ENCODE assay signal across 8 cellular contexts in genomic region chr18:59308201-59309014, GRCh38. TPM values are rescaled to one million over a fixed set of nuclear protein-coding genes. Genes with fewer than 3 reads are reported as not detected.
DNase-seq lines count a peak whose midpoint lies in the region; ATAC-seq and TF ChIP-seq lines count a peak whose summit lies in the region.

No MANE protein-coding gene starts in this region.

- H2AFZ ChIP-seq in neuron (ENCODE audit: low read depth, low read length) = peak overlapping the region; percentile 41

- peak; percentile 83 for TF ChIP-seq RAD21 in Ishikawa (IDR thresholded peaks at IDR 0.05; ENCODE audit: low read depth)

- H3K27ac ChIP-seq in subcutaneous abdominal adipose tissue (ENCODE audit: low read depth, low read length) = no peak overlapping the region

- H3K4me3 ChIP-seq in foreskin fibroblast (ENCODE audit: low read depth in 1 of 2, low read length in 2 of 2) = peak overlapping the region; percentile 21 to 57
- peak overlapping the region; percentile 10 for H3K4me3 ChIP-seq in neuron (ENCODE audit: low read length)
- H3K4me3 ChIP-seq in subcutaneous abdominal adipose tissue (ENCODE audit: low read depth in 1 of 5, low read length in 5 of 5) = peak overlapping the region in 4 of 5 donors; percentile 25 to 52 (median 42)

- peaks cover 3% of the 10 kb centered on the region for H3K4me1 ChIP-seq in neuron (ENCODE audit: insufficient read depth, low read length)
- peaks cover 0 to 10% (median 7%) of the 10 kb centered on the region in 5 donors for H3K4me1 ChIP-seq in subcutaneous abdominal adipose tissue (ENCODE audit: control insufficient read depth in 5 of 5, insufficient read depth in 5 of 5, low read length in 5 of 5)

- H3K4me1 Mint-ChIP-seq in Calu3 (ENCODE audit: low read depth, unreplicated experiment) = no peaks in the 10 kb centered on the region
- H3K4me1 Mint-ChIP-seq in activated T-helper 2 cell treated with anti-CD3 and anti-CD28 coated beads, Interferon-gamma antibody, Interleukin-2, Interleukin-4, amounts not matched to agents 10 μg/mL and 5 μg/mL and 100 μg/mL, durations not matched to agents 14 hours and 24 hours and 36 hours (ENCODE audit: low read depth) = peaks cover 3% of the 10 kb centered on the region

- BruUV-seq in Calu3 (replicated peaks; lab: Mats Ljungman, UMichigan) = no TSS peak

- no peaks in the 10 kb centered on the region for H3K9me3 Mint-ChIP-seq in Calu3 (ENCODE audit: low read depth, unreplicated experiment)
- H3K9me3 Mint-ChIP-seq in activated T-helper 2 cell treated with anti-CD3 and anti-CD28 coated beads, Interferon-gamma antibody, Interleukin-2, Interleukin-4, amounts not matched to agents 10 μg/mL and 5 μg/mL and 100 μg/mL, durations not matched to agents 14 hours and 24 hours and 36 hours = no peaks in the 10 kb centered on the region

- TF ChIP-seq EP300 in Ishikawa (IDR thresholded peaks at IDR 0.05; ENCODE audit: borderline replicate concordance) = no peak

- no peak overlapping the region for H3K9ac ChIP-seq in subcutaneous abdominal adipose tissue (ENCODE audit: low read length in 5 of 5)

- TF ChIP-seq CTCF in Calu3 (IDR thresholded peaks at IDR 0.05; ENCODE audit: unreplicated experiment) (peak; percentile 92), foreskin fibroblast (IDR thresholded peaks at IDR 0.05; ENCODE audit: low read depth, low read length) (peak; percentile 94)

- peaks cover 57% of the 10 kb centered on the region for H3K27me3 Mint-ChIP-seq in Calu3 (ENCODE audit: unreplicated experiment)
- H3K27me3 Mint-ChIP-seq in activated T-helper 2 cell treated with anti-CD3 and anti-CD28 coated beads, Interferon-gamma antibody, Interleukin-2, Interleukin-4, amounts not matched to agents 10 μg/mL and 5 μg/mL and 100 μg/mL, durations not matched to agents 14 hours and 24 hours and 36 hours (ENCODE audit: low read depth) = peaks cover 45% of the 10 kb centered on the region

- CTCF ChIA-PET in Calu3 (lab: Charles Lee) = interaction anchor here (0.6 to 3.1 kb wide), 18 partner anchors 8 to 540 kb away, joined by 3 to 117 read pairs (median 4); partner anchors contain the start of gene LMAN1

- H3K36me3 Mint-ChIP-seq in Calu3 (ENCODE audit: insufficient read depth, unreplicated experiment) = no peaks in the 10 kb centered on the region
- H3K36me3 Mint-ChIP-seq in activated T-helper 2 cell treated with anti-CD3 and anti-CD28 coated beads, Interferon-gamma antibody, Interleukin-2, Interleukin-4, amounts not matched to agents 10 μg/mL and 5 μg/mL and 100 μg/mL, durations not matched to agents 14 hours and 24 hours and 36 hours (ENCODE audit: low read depth) = no peaks in the 10 kb centered on the region

- ATAC-seq in GM21529 (IDR thresholded peaks at IDR 0.05; ENCODE audit: unreplicated experiment) = peak; percentile 92

- H3K4me3 Mint-ChIP-seq in Calu3 (ENCODE audit: low read depth, unreplicated experiment) = peak overlapping the region; percentile 42
- H3K4me3 Mint-ChIP-seq in activated T-helper 2 cell treated with anti-CD3 and anti-CD28 coated beads, Interferon-gamma antibody, Interleukin-2, Interleukin-4, amounts not matched to agents 10 μg/mL and 5 μg/mL and 100 μg/mL, durations not matched to agents 14 hours and 24 hours and 36 hours (ENCODE audit: low read depth) = peak overlapping the region; percentile 50

- H3K27me3 ChIP-seq in neuron (ENCODE audit: insufficient read depth, low read length) (peaks cover 39% of the 10 kb centered on the region), subcutaneous abdominal adipose tissue (ENCODE audit: control insufficient read depth in 5 of 5, insufficient read depth in 4 of 5, low read length in 5 of 5) (peaks cover 10 to 24% (median 12%) of the 10 kb centered on the region in 5 donors)

- DNase-seq in Calu3 (peak; percentile 92), RKO (ENCODE audit: low spot score) (peak; percentile 15), foreskin fibroblast (peak; percentile 53 to 88)
- peak; percentile 54 for DNase-seq in activated T-helper 2 cell treated with anti-CD3 and anti-CD28 coated beads, Interferon-gamma antibody, Interleukin-2, Interleukin-4, amounts not matched to agents 10 μg/mL and 5 μg/mL and 100 μg/mL, durations not matched to agents 14 hours and 24 hours and 36 hours (ENCODE audit: low spot score)

- intact Hi-C loops in Calu3 (cut with micrococcal nuclease; ENCODE audit: unreplicated experiment) = loop anchor here (1.0 to 2.0 kb wide), 2 partner anchors 59 to 94 kb away; no protein-coding TSS in a partner anchor
- intact Hi-C loops in activated T-helper 2 cell treated with anti-CD3 and anti-CD28 coated beads, Interferon-gamma antibody, Interleukin-2, Interleukin-4, amounts not matched to agents 10 μg/mL and 5 μg/mL and 100 μg/mL, durations not matched to agents 14 hours and 24 hours and 36 hours (cut with micrococcal nuclease) = loop anchor here (1.0 to 2.0 kb wide), 2 partner anchors 59 to 94 kb away; no protein-coding TSS in a partner anchor

- no peak overlapping the region for H3K27ac Mint-ChIP-seq in Calu3 (ENCODE audit: unreplicated experiment)
- H3K27ac Mint-ChIP-seq in activated T-helper 2 cell treated with anti-CD3 and anti-CD28 coated beads, Interferon-gamma antibody, Interleukin-2, Interleukin-4, amounts not matched to agents 10 μg/mL and 5 μg/mL and 100 μg/mL, durations not matched to agents 14 hours and 24 hours and 36 hours = no peak overlapping the region

- H3K9me3 ChIP-seq in neuron (ENCODE audit: low read length) (no peaks in the 10 kb centered on the region), subcutaneous abdominal adipose tissue (ENCODE audit: control insufficient read depth in 5 of 5, low read length in 5 of 5) (no peaks in the 10 kb centered on the region)

- no peaks in the 10 kb centered on the region for H3K36me3 ChIP-seq in neuron (ENCODE audit: insufficient read depth, low read length)
- H3K36me3 ChIP-seq in subcutaneous abdominal adipose tissue (ENCODE audit: control insufficient read depth in 5 of 5, insufficient read depth in 5 of 5, low read length in 5 of 5) = no peaks in the 10 kb centered on the region

TF ChIP-seq in Ishikawa, 13 proteins besides CTCF, POLR2A, EP300 and RAD21:
- no peak for TF ChIP-seq REST (IDR thresholded peaks at IDR 0.05; ENCODE audit: low read depth)
- no peak for TF ChIP-seq FOXM1 (IDR thresholded peaks at IDR 0.05; ENCODE audit: borderline replicate concordance, low read depth)
- no peak for TF ChIP-seq TEAD4 (IDR thresholded peaks at IDR 0.05)
- no peak for TF ChIP-seq NFIC (IDR thresholded peaks at IDR 0.05)
- 0 out of 2 replicates have a peak, but pooled peaks have one; percentile 16 for TF ChIP-seq MAX (IDR thresholded peaks at IDR 0.05)
- TF ChIP-seq CREB1 (IDR thresholded peaks at IDR 0.05; ENCODE audit: low read depth) = no peak
- no peak for TF ChIP-seq CEBPB (IDR thresholded peaks at IDR 0.05)
- no peak for TF ChIP-seq USF1 (IDR thresholded peaks at IDR 0.05)
- no peak for TF ChIP-seq EGR1 (IDR thresholded peaks at IDR 0.05)
- TF ChIP-seq TAF1 (IDR thresholded peaks at IDR 0.05; ENCODE audit: low read depth) = peak; percentile 25; the same call in 1 of the 2 replicates
- no peak for TF ChIP-seq ZBTB7A (IDR thresholded peaks at IDR 0.05; ENCODE audit: low read depth)

RNA-seq across cellular contexts. Expression of gene CPLX4, which starts 10.0 kb away (rescaled TPM):
- not detected in 2 replicates for total RNA-seq in Calu3 (2022)
- not detected in 2 replicates for total RNA-seq in activated T-helper 2 cell treated with anti-CD3 and anti-CD28 coated beads, Interferon-gamma antibody, Interleukin-2, Interleukin-4, amounts not matched to agents 10 μg/mL and 5 μg/mL and 100 μg/mL, durations not matched to agents 14 hours and 24 hours and 36 hours

RNA-seq across cellular contexts. Expression of gene RAX, which starts 35.2 kb away (rescaled TPM):
- total RNA-seq in Calu3 (2022) = not detected in 2 replicates
- 0.32 TPM in 1 of 2 replicates, not detected in the other for total RNA-seq in activated T-helper 2 cell treated with anti-CD3 and anti-CD28 coated beads, Interferon-gamma antibody, Interleukin-2, Interleukin-4, amounts not matched to agents 10 μg/mL and 5 μg/mL and 100 μg/mL, durations not matched to agents 14 hours and 24 hours and 36 hours

RNA-seq across cellular contexts. Expression of gene LMAN1, which starts 50.7 kb away (rescaled TPM):
- 159 and 174 TPM in 2 replicates for total RNA-seq in Calu3 (2022)
- 141 and 146 TPM in 2 replicates for total RNA-seq in activated T-helper 2 cell treated with anti-CD3 and anti-CD28 coated beads, Interferon-gamma antibody, Interleukin-2, Interleukin-4, amounts not matched to agents 10 μg/mL and 5 μg/mL and 100 μg/mL, durations not matched to agents 14 hours and 24 hours and 36 hours

Comparison
In these comparisons a context has a peak if more than half of its experiments do, and no peak if none do; other contexts are left out.
1. DNase-seq: peak in every context shown above with its lines; median percentile 92 in Calu3; 70 in foreskin fibroblast; 54 in activated T-helper 2 cell treated with anti-CD3 and anti-CD28 coated beads, Interferon-gamma antibody, Interleukin-2, Interleukin-4, amounts not matched to agents 10 μg/mL and 5 μg/mL and 100 μg/mL, durations not matched to agents 14 hours and 24 hours and 36 hours; 15 in RKO.